In genomic region chr16:12567602-12568001, GRCh38 we compare ENCODE assay signal across 16 cellular contexts.
A peak's percentile ranks its signal among the peaks of the same experiment; 100 is the strongest.
DNase-seq lines count a peak whose midpoint lies in the region; ATAC-seq and TF ChIP-seq lines count a peak whose summit lies in the region.
"Had no signal": no experiment of that assay in that cellular context is flagged by ENCODE, and none has a peak within 500 bp of the region (broad histone marks: within the 10 kb centered on the region; RNA-seq: fewer than 3 reads in every experiment).

No MANE protein-coding gene starts in this region.

- H3K27me3 Mint-ChIP-seq in activated naive CD4-positive, alpha-beta T cell treated with anti-CD3 and anti-CD28 coated beads, Interleukin-2, amount 50 U/mL, for 24 hours, result no peaks in the 10 kb centered on the region
- no peaks in the 10 kb centered on the region for H3K27me3 Mint-ChIP-seq in activated CD4-positive, alpha-beta memory T cell treated with anti-CD3 and anti-CD28 coated beads, Interleukin-2, amount 10 ng/mL, durations not matched to agents 7 days and 5 days
- H3K27me3 Mint-ChIP-seq in naive thymus-derived CD8-positive, alpha-beta T cell, result no peaks in the 10 kb centered on the region

- no peaks in the 10 kb centered on the region for H3K79me2 ChIP-seq in DND-41 (ENCODE audit: insufficient read depth, low read length)

- no peak for DNase-seq in activated naive CD4-positive, alpha-beta T cell (lab: John Stamatoyannopoulos, UW)
- DNase-seq in DND-41 (peak; percentile 39), dorsolateral prefrontal cortex (no peak), NCI-H1436 (lab: John Stamatoyannopoulos, UW) (no peak)
- DNase-seq in activated CD4-positive, alpha-beta memory T cell treated with anti-CD3 and anti-CD28 coated beads, Interleukin-2, amount 10 ng/mL, durations not matched to agents 7 days and 5 days, result no peak
- peak in 1 of 10 donors; percentile 10 for DNase-seq in naive thymus-derived CD8-positive, alpha-beta T cell
- DNase-seq: ACHN, AML-193, KBM-7, NCI-H1417 treated with DMSO at 0.1 percent for 48 hours, NCI-H2029, NCI-H2171, NCI-H748 treated with DMSO at 0.1 percent for 48 hours, OCI-M1, RPMI8226 had no signal

- H4K20me1 ChIP-seq in DND-41 (ENCODE audit: insufficient read depth, low read length), result 0 out of 2 replicates have a peak, but pooled peaks cover 4% of the 10 kb centered on the region

- no peak overlapping the region for H3K27ac ChIP-seq in DND-41 (ENCODE audit: low read length)
- no peak overlapping the region for H3K27ac ChIP-seq in dorsolateral prefrontal cortex

- H3K4me3 ChIP-seq in DND-41 (ENCODE audit: low read depth in 1 of 2, low read length in 2 of 2) (no peak overlapping the region), dorsolateral prefrontal cortex (no peak overlapping the region)

- CTCF ChIA-PET in activated CD4-positive, alpha-beta memory T cell treated with anti-CD3 and anti-CD28 coated beads, Interleukin-2, amount 10 ng/mL, durations not matched to agents 7 days and 5 days (lab: Charles Lee), result no interaction called here

- peaks cover 43% of the 10 kb centered on the region for H3K4me1 Mint-ChIP-seq in activated naive CD4-positive, alpha-beta T cell treated with anti-CD3 and anti-CD28 coated beads, Interleukin-2, amount 50 U/mL, for 24 hours
- H3K4me1 Mint-ChIP-seq in activated CD4-positive, alpha-beta memory T cell treated with anti-CD3 and anti-CD28 coated beads, Interleukin-2, amount 10 ng/mL, durations not matched to agents 7 days and 5 days, result peaks cover 17% of the 10 kb centered on the region
- peaks cover 26 to 39% (median 31%) of the 10 kb centered on the region in 4 donors for H3K4me1 Mint-ChIP-seq in naive thymus-derived CD8-positive, alpha-beta T cell

- POLR2A ChIA-PET in activated CD4-positive, alpha-beta memory T cell treated with anti-CD3 and anti-CD28 coated beads, Interleukin-2, amount 10 ng/mL, durations not matched to agents 7 days and 5 days (lab: Charles Lee), result no interaction called here
- POLR2A ChIA-PET in naive thymus-derived CD8-positive, alpha-beta T cell (lab: Charles Lee), result no interaction called here

- no peak for TF ChIP-seq CTCF in DND-41 (IDR thresholded peaks at IDR 0.05; ENCODE audit: borderline replicate concordance, extremely low read depth, low read length, poor library complexity, severe bottlenecking)
- TF ChIP-seq CTCF in dorsolateral prefrontal cortex (IDR thresholded peaks at IDR 0.05 in 54 of 56, conservative IDR thresholded peaks at IDR 0.05 in 2 of 56; ENCODE audit: low read depth in 1 of 56, partially characterized antibody in 56 of 56), result no peak

- no peak overlapping the region for H3K4me3 Mint-ChIP-seq in activated naive CD4-positive, alpha-beta T cell treated with anti-CD3 and anti-CD28 coated beads, Interleukin-2, amount 50 U/mL, for 24 hours
- no peak overlapping the region for H3K4me3 Mint-ChIP-seq in activated CD4-positive, alpha-beta memory T cell treated with anti-CD3 and anti-CD28 coated beads, Interleukin-2, amount 10 ng/mL, durations not matched to agents 7 days and 5 days
- peak overlapping the region in 5 of 10 donors; percentile 15 to 54 (median 39) for H3K4me3 Mint-ChIP-seq in naive thymus-derived CD8-positive, alpha-beta T cell

- H3K4me2 ChIP-seq in DND-41 (ENCODE audit: insufficient read depth, low read length), result no peak overlapping the region

- H3K9me3 ChIP-seq in DND-41 (ENCODE audit: insufficient read depth, low read length, severe bottlenecking), result no peaks in the 10 kb centered on the region

- intact Hi-C loops in dorsolateral prefrontal cortex (cut with DNase I), result no loop called here

- H3K27ac Mint-ChIP-seq in activated naive CD4-positive, alpha-beta T cell treated with anti-CD3 and anti-CD28 coated beads, Interleukin-2, amount 50 U/mL, for 24 hours, result peak overlapping the region; percentile 30
- peak overlapping the region; percentile 5 for H3K27ac Mint-ChIP-seq in activated CD4-positive, alpha-beta memory T cell treated with anti-CD3 and anti-CD28 coated beads, Interleukin-2, amount 10 ng/mL, durations not matched to agents 7 days and 5 days
- H3K27ac Mint-ChIP-seq in naive thymus-derived CD8-positive, alpha-beta T cell, result peak overlapping the region in 8 of 10 donors; percentile 11 to 82 (median 62)

- H3K9me3 Mint-ChIP-seq in activated naive CD4-positive, alpha-beta T cell treated with anti-CD3 and anti-CD28 coated beads, Interleukin-2, amount 50 U/mL, for 24 hours, result no peaks in the 10 kb centered on the region
- peaks cover 21% of the 10 kb centered on the region for H3K9me3 Mint-ChIP-seq in activated CD4-positive, alpha-beta memory T cell treated with anti-CD3 and anti-CD28 coated beads, Interleukin-2, amount 10 ng/mL, durations not matched to agents 7 days and 5 days
- H3K9me3 Mint-ChIP-seq in naive thymus-derived CD8-positive, alpha-beta T cell, result peaks cover 0 to 9% (median 0%) of the 10 kb centered on the region in 9 donors

- H3K9ac ChIP-seq in DND-41 (ENCODE audit: low read depth, low read length), result no peak overlapping the region

- no peaks in the 10 kb centered on the region for H3K4me1 ChIP-seq in DND-41 (ENCODE audit: insufficient read depth, low read length)

- H3K36me3 ChIP-seq in DND-41 (ENCODE audit: insufficient read depth, low read length), result no peaks in the 10 kb centered on the region

- ATAC-seq in DND-41 (ENCODE audit: insufficient read depth, low read depth), result peak; percentile 85
- no peak for ATAC-seq in naive thymus-derived CD8-positive, alpha-beta T cell

- peaks cover 19% of the 10 kb centered on the region for H3K36me3 Mint-ChIP-seq in activated naive CD4-positive, alpha-beta T cell treated with anti-CD3 and anti-CD28 coated beads, Interleukin-2, amount 50 U/mL, for 24 hours
- peaks cover 67% of the 10 kb centered on the region for H3K36me3 Mint-ChIP-seq in activated CD4-positive, alpha-beta memory T cell treated with anti-CD3 and anti-CD28 coated beads, Interleukin-2, amount 10 ng/mL, durations not matched to agents 7 days and 5 days (ENCODE audit: low read depth)
- H3K36me3 Mint-ChIP-seq in naive thymus-derived CD8-positive, alpha-beta T cell, result peaks cover 3 to 25% (median 17%) of the 10 kb centered on the region in 3 donors

- no peak overlapping the region for H2AFZ ChIP-seq in DND-41 (ENCODE audit: low read depth, low read length)

- H3K27me3 ChIP-seq in DND-41 (ENCODE audit: insufficient read depth, low read length, poor library complexity) (no peaks in the 10 kb centered on the region), dorsolateral prefrontal cortex (no peaks in the 10 kb centered on the region)

Comparison
In these comparisons a context has a peak if more than half of its experiments do, and no peak if none do; other contexts are left out.
1. H3K27ac Mint-ChIP-seq: peak in every context shown above with its lines; median percentile 62 in naive thymus-derived CD8-positive, alpha-beta T cell; 30 in activated naive CD4-positive, alpha-beta T cell treated with anti-CD3 and anti-CD28 coated beads, Interleukin-2, amount 50 U/mL, for 24 hours; 5 in activated CD4-positive, alpha-beta memory T cell treated with anti-CD3 and anti-CD28 coated beads, Interleukin-2, amount 10 ng/mL, durations not matched to agents 7 days and 5 days.